17 cellular contexts compared by ENCODE assay signal in the genomic region with DNA sequence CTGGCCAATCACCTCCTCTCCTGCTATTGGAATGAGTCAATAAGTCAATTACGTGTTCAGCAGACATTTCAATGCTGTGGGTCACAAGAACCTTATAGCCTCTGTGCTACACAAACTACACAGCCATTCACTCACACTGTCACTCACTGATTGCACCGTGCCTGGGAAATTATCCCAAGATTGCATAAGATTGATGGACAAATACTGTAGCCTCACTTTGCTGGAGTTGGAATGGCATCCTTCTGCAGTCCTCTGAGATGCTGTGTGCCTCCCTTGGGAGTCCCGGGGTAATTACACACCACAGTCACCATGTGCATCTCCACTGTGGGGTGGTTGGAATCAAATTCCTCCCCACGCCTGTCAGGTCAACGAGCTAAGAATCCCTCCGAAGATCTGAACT.
A peak's percentile ranks its signal among the peaks of the same experiment; 100 is the strongest.
DNase-seq lines count a peak whose midpoint lies in the region; ATAC-seq and TF ChIP-seq lines count a peak whose summit lies in the region.
"Had no signal": no experiment of that assay in that cellular context is flagged by ENCODE, and none has a peak within 500 bp of the region (broad histone marks: within the 10 kb centered on the region; RNA-seq: fewer than 3 reads in every experiment).

No MANE protein-coding gene starts in this region.

- H3K4me2 ChIP-seq in HCT116 (ENCODE audit: low read length) (no peak overlapping the region), Karpas-422 (ENCODE audit: low read depth, low read length, poor library complexity, severe bottlenecking) (no peak overlapping the region)
- H3K4me2 ChIP-seq: BLaER1 had no signal

- H3K27ac ChIP-seq in HCT116 (ENCODE audit: low read depth, low read length) (no peak overlapping the region), Karpas-422 (ENCODE audit: low read length) (no peak overlapping the region)
- H3K27ac ChIP-seq: 22Rv1, BLaER1, C4-2B had no signal

- RAD21 ChIA-PET in HCT116 (lab: Charles Lee; ENCODE audit: low non-redundant PET in 1 of 2, low total read pairs in 2 of 2, uncharacterized antibody in 2 of 2, unreplicated experiment in 2 of 2), result no interaction called here

- TF ChIP-seq POLR2A in HCT116 (IDR thresholded peaks at IDR 0.05; ENCODE audit: borderline replicate concordance, extremely low read depth, insufficient read depth, insufficient read length), result no peak

- no peak overlapping the region for H3K27ac Mint-ChIP-seq in activated CD8-positive, alpha-beta memory T cell treated with anti-CD3 and anti-CD28 coated beads, Interleukin-2, amount 10 ng/mL, durations not matched to agents 7 days and 5 days
- no peak overlapping the region for H3K27ac Mint-ChIP-seq in osteocyte (ENCODE audit: unreplicated experiment)
- H3K27ac Mint-ChIP-seq: B cell had no signal

- no peak for ATAC-seq in activated CD8-positive, alpha-beta memory T cell treated with anti-CD3 and anti-CD28 coated beads, Interleukin-2, amount 10 ng/mL, durations not matched to agents 7 days and 5 days
- no peak for ATAC-seq in HCT116
- ATAC-seq: CD8-positive, alpha-beta T cell had no signal

- CTCF ChIA-PET in activated CD8-positive, alpha-beta memory T cell treated with anti-CD3 and anti-CD28 coated beads, Interleukin-2, amount 10 ng/mL, durations not matched to agents 7 days and 5 days (lab: Charles Lee), result no interaction called here
- CTCF ChIA-PET in HCT116 (lab: Charles Lee), result no interaction called here

- H3K27me3 Mint-ChIP-seq in activated CD8-positive, alpha-beta memory T cell treated with anti-CD3 and anti-CD28 coated beads, Interleukin-2, amount 10 ng/mL, durations not matched to agents 7 days and 5 days, result no peaks in the 10 kb centered on the region
- H3K27me3 Mint-ChIP-seq in osteocyte (ENCODE audit: unreplicated experiment), result no peaks in the 10 kb centered on the region
- H3K27me3 Mint-ChIP-seq: CD4-positive, CD25-positive, alpha-beta regulatory T cell had no signal

- H3K9ac ChIP-seq in HCT116 (ENCODE audit: low read length) (no peak overlapping the region), Karpas-422 (ENCODE audit: low read length) (no peak overlapping the region)
- H3K9ac ChIP-seq: BLaER1 had no signal

- TF ChIP-seq CTCF in HCT116 (IDR thresholded peaks at IDR 0.05 in 2 of 3, conservative IDR thresholded peaks at IDR 0.05 in 1 of 3; ENCODE audit: borderline replicate concordance in 1 of 3, insufficient read depth in 1 of 3, low read depth in 2 of 3, low read length in 2 of 3) (no peak), osteocyte (IDR thresholded peaks at IDR 0.05) (no peak)

- H4K20me1 ChIP-seq in HCT116 (ENCODE audit: insufficient read depth), result no peaks in the 10 kb centered on the region
- no peaks in the 10 kb centered on the region for H4K20me1 ChIP-seq in Karpas-422 (ENCODE audit: insufficient read depth, low read depth, low read length)
- H4K20me1 ChIP-seq: BLaER1 had no signal

- H3K27me3 ChIP-seq in HCT116 (ENCODE audit: insufficient read depth, low read length) (no peaks in the 10 kb centered on the region), Karpas-422 (ENCODE audit: low read length) (no peaks in the 10 kb centered on the region)
- H3K27me3 ChIP-seq: BLaER1 had no signal

- H3K4me1 ChIP-seq in HCT116 (ENCODE audit: control insufficient read depth in 1 of 2, insufficient read depth in 2 of 2, low read length in 2 of 2) (no peaks in the 10 kb centered on the region), Karpas-422 (ENCODE audit: low read length) (no peaks in the 10 kb centered on the region)
- H3K4me1 ChIP-seq: BLaER1, Caco-2, HAP-1 had no signal

- H3K9me2 ChIP-seq in HCT116 (ENCODE audit: insufficient read depth) (no peaks in the 10 kb centered on the region), Karpas-422 (replicated peaks; ENCODE audit: insufficient read depth, low read length) (no peaks in the 10 kb centered on the region)

- intact Hi-C loops in HCT116 (cut with micrococcal nuclease), result no loop called here

- no TSS peak for BruUV-seq in HCT116 (replicated peaks; lab: Mats Ljungman, UMichigan)

- no peaks in the 10 kb centered on the region for H3K9me3 Mint-ChIP-seq in activated CD8-positive, alpha-beta memory T cell treated with anti-CD3 and anti-CD28 coated beads, Interleukin-2, amount 10 ng/mL, durations not matched to agents 7 days and 5 days (ENCODE audit: low read depth)
- H3K9me3 Mint-ChIP-seq in osteocyte (ENCODE audit: unreplicated experiment), result peaks cover 17% of the 10 kb centered on the region
- H3K9me3 Mint-ChIP-seq: CD8-positive, alpha-beta T cell had no signal

- peaks cover 6 to 11% of the 10 kb centered on the region in 2 experiments; a peak in 2 of 4 replicates for H3K9me3 ChIP-seq in HCT116 (ENCODE audit: control insufficient read depth in 1 of 2, insufficient read depth in 1 of 2, low read depth in 1 of 2, low read length in 2 of 2)
- H3K9me3 ChIP-seq in Karpas-422 (ENCODE audit: low read length), result no peaks in the 10 kb centered on the region
- H3K9me3 ChIP-seq: BLaER1, Caco-2, HAP-1 had no signal

- H3K36me3 ChIP-seq in HCT116 (ENCODE audit: control insufficient read depth in 1 of 2, insufficient read depth in 2 of 2, low read length in 2 of 2) (no peaks in the 10 kb centered on the region; a peak in 1 of 4 replicates), Karpas-422 (ENCODE audit: insufficient read depth, low read length) (no peaks in the 10 kb centered on the region)
- H3K36me3 ChIP-seq: BLaER1, HAP-1 had no signal

- H2AFZ ChIP-seq in HCT116 (ENCODE audit: low read depth, low read length, poor library complexity, severe bottlenecking) (no peak overlapping the region), Karpas-422 (ENCODE audit: low read length) (no peak overlapping the region)

- peak; percentile 25 for DNase-seq in activated CD8-positive, alpha-beta memory T cell treated with anti-CD3 and anti-CD28 coated beads, Interleukin-2, amount 10 ng/mL, durations not matched to agents 7 days and 5 days
- DNase-seq in activated CD8-positive, alpha-beta memory T cell treated with anti-CD3 and anti-CD28 coated beads, Interleukin-2, amount 50 U/mL, for 4 hours, result no peak
- DNase-seq in HCT116 (ENCODE audit: low read depth, low spot score) (no peak), osteocyte (ENCODE audit: extremely low spot score, unreplicated experiment) (peak; percentile 32), Karpas-422 (no peak), OCI-M2 (lab: John Stamatoyannopoulos, UW; ENCODE audit: unreplicated experiment) (no peak)
- DNase-seq: Caco-2; CD4-positive, CD25-positive, alpha-beta regulatory T cell; CD8-positive, alpha-beta T cell; DMS153; DND-41; GOT3 had no signal

- no peak for TF ChIP-seq RAD21 in HCT116 (IDR thresholded peaks at IDR 0.05; ENCODE audit: low read depth)

- H3K79me2 ChIP-seq in HCT116 (ENCODE audit: insufficient read depth, low read length) (no peaks in the 10 kb centered on the region), Karpas-422 (ENCODE audit: low read length) (no peaks in the 10 kb centered on the region)

- POLR2A ChIA-PET in HCT116 (lab: Charles Lee), result no interaction called here

- H3K4me3 ChIP-seq in HCT116 (replicated peaks in 1 of 2; ENCODE audit: low read depth in 1 of 2, low read length in 2 of 2) (no peak overlapping the region), Karpas-422 (ENCODE audit: low read length) (no peak overlapping the region)
- H3K4me3 ChIP-seq: BLaER1, HAP-1 had no signal

- no peak overlapping the region for H3K4me3 Mint-ChIP-seq in activated CD8-positive, alpha-beta memory T cell treated with anti-CD3 and anti-CD28 coated beads, Interleukin-2, amount 10 ng/mL, durations not matched to agents 7 days and 5 days
- no peak overlapping the region for H3K4me3 Mint-ChIP-seq in osteocyte (ENCODE audit: unreplicated experiment)
- H3K4me3 Mint-ChIP-seq: B cell; CD4-positive, CD25-positive, alpha-beta regulatory T cell; CD8-positive, alpha-beta T cell had no signal

- peaks cover 5% of the 10 kb centered on the region for H3K4me1 Mint-ChIP-seq in activated CD8-positive, alpha-beta memory T cell treated with anti-CD3 and anti-CD28 coated beads, Interleukin-2, amount 10 ng/mL, durations not matched to agents 7 days and 5 days
- H3K4me1 Mint-ChIP-seq in osteocyte (ENCODE audit: unreplicated experiment), result peaks cover 18% of the 10 kb centered on the region
- H3K4me1 Mint-ChIP-seq: B cell had no signal

- H3K36me3 Mint-ChIP-seq in activated CD8-positive, alpha-beta memory T cell treated with anti-CD3 and anti-CD28 coated beads, Interleukin-2, amount 10 ng/mL, durations not matched to agents 7 days and 5 days, result no peaks in the 10 kb centered on the region
- no peaks in the 10 kb centered on the region for H3K36me3 Mint-ChIP-seq in osteocyte (ENCODE audit: unreplicated experiment)
- H3K36me3 Mint-ChIP-seq: CD4-positive, CD25-positive, alpha-beta regulatory T cell; CD8-positive, alpha-beta T cell had no signal

TF ChIP-seq in HCT116, 20 proteins besides CTCF, POLR2A, EP300 and RAD21:
- TF ChIP-seq ZFX (IDR thresholded peaks at IDR 0.05), result peak; percentile 11; the same call in 1 of the 2 replicates
- TF ChIP-seq, protein P1, sequence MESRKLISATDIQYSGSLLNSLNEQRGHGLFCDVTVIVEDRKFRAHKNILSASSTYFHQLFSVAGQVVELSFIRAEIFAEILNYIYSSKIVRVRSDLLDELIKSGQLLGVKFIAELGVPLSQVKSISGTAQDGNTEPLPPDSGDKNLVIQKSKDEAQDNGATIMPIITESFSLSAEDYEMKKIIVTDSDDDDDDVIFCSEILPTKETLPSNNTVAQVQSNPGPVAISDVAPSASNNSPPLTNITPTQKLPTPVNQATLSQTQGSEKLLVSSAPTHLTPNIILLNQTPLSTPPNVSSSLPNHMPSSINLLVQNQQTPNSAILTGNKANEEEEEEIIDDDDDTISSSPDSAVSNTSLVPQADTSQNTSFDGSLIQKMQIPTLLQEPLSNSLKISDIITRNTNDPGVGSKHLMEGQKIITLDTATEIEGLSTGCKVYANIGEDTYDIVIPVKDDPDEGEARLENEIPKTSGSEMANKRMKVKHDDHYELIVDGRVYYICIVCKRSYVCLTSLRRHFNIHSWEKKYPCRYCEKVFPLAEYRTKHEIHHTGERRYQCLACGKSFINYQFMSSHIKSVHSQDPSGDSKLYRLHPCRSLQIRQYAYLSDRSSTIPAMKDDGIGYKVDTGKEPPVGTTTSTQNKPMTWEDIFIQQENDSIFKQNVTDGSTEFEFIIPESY (IDR thresholded peaks at IDR 0.05; ENCODE audit: extremely low read depth, insufficient replicate concordance, low read length), result no peak

Comparison
In these comparisons a context has a peak if more than half of its experiments do, and no peak if none do; other contexts are left out.
1. DNase-seq: peak in activated CD8-positive, alpha-beta memory T cell treated with anti-CD3 and anti-CD28 coated beads, Interleukin-2, amount 10 ng/mL, durations not matched to agents 7 days and 5 days (single experiment) and osteocyte (single experiment); none in activated CD8-positive, alpha-beta memory T cell treated with anti-CD3 and anti-CD28 coated beads, Interleukin-2, amount 50 U/mL, for 4 hours (single experiment), HCT116 (single experiment), Karpas-422 (single experiment) and OCI-M2 (single experiment).